In the genomic region with DNA sequence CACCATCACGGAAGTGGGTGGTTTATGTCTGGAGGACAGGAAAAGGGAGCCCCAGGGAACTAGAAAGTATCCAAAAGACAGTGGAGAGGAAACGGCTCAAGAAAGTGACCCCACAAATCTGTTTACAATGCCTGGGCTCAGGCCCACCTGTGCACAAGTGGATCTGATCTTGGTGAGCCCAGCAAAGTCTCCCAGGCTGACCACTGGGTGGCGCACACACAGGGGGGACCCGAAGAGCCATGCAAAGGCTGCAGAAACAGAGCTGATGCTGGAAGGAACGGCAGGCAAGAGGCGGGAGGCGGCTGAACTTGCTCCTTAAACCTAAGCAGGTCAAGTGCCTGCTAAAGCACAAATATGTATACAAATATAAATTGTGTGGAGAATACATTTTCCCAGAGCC, we compare ENCODE assay signal across 8 cellular contexts. TPM values are rescaled to one million over a fixed set of nuclear protein-coding genes. Genes with fewer than 3 reads are reported as not detected.
A peak's percentile ranks its signal among the peaks of the same experiment; 100 is the strongest.
DNase-seq lines count a peak whose midpoint lies in the region; FAIRE-seq and TF ChIP-seq lines count a peak whose summit lies in the region.

No MANE protein-coding gene starts in this region.

- no peaks in the 10 kb centered on the region for H3K9me3 ChIP-seq in neural progenitor cell (ENCODE audit: low read depth)

- peak; percentile 70 for TF ChIP-seq CTCF in epithelial cell of esophagus (IDR thresholded peaks at IDR 0.05; ENCODE audit: insufficient read depth, low read depth, low read length, missing control alignments)
- TF ChIP-seq CTCF in neural progenitor cell (IDR thresholded peaks at IDR 0.05), result peak; percentile 68

- H3K9me3 Mint-ChIP-seq in neural progenitor cell, result peaks cover 30% of the 10 kb centered on the region

- H3K4me3 ChIP-seq in epithelial cell of esophagus (ENCODE audit: low read length), result no peak overlapping the region
- H3K4me3 ChIP-seq in neural progenitor cell, result no peak overlapping the region

- no peaks in the 10 kb centered on the region for H3K4me1 ChIP-seq in neural progenitor cell

- no peak overlapping the region for H3K27ac Mint-ChIP-seq in neural progenitor cell

- no peak overlapping the region for H3K27ac ChIP-seq in neural progenitor cell

- H3K36me3 ChIP-seq in neural progenitor cell, result no peaks in the 10 kb centered on the region

- H3K9ac ChIP-seq in neural progenitor cell, result no peak overlapping the region

- no peak overlapping the region for H3K4me3 Mint-ChIP-seq in neural progenitor cell

- H3K4me2 ChIP-seq in neural progenitor cell, result no peak overlapping the region

- H3F3A ChIP-seq in neural progenitor cell (ENCODE audit: low read depth), result no peaks in the 10 kb centered on the region

- no peaks in the 10 kb centered on the region for H3K4me1 Mint-ChIP-seq in neural progenitor cell

- peak; percentile 5 to 59 for DNase-seq in NCI-H524 (lab: John Stamatoyannopoulos, UW)
- no peak for DNase-seq in NCI-H524 treated with DMSO at 0.1 percent for 48 hours (lab: John Stamatoyannopoulos, UW)
- peak; percentile 63 for DNase-seq in NAMALWA (ENCODE audit: low spot score)
- peak; percentile 60 for DNase-seq in activated CD4-positive, alpha-beta T cell treated with anti-CD3 and anti-CD28 coated beads for 48 hours
- peak; percentile 47 for DNase-seq in epithelial cell of esophagus (ENCODE audit: low read depth)
- peak; percentile 69 for DNase-seq in neural progenitor cell (ENCODE audit: low spot score)
- DNase-seq in NCI-H446 treated with DMSO at 0.1 percent for 48 hours (lab: John Stamatoyannopoulos, UW), result no peak
- no peak for DNase-seq in HTR-8/SVneo (ENCODE audit: insufficient read length, low spot score)

- H2AFZ ChIP-seq in neural progenitor cell (replicated peaks), result no peak overlapping the region

- no peaks in the 10 kb centered on the region for H3K79me2 ChIP-seq in neural progenitor cell (ENCODE audit: low read depth)

- no peak for FAIRE-seq in HTR-8/SVneo (lab: Jason Lieb, UNC)

- H3K36me3 Mint-ChIP-seq in neural progenitor cell, result peaks cover 9% of the 10 kb centered on the region

- no peaks in the 10 kb centered on the region for H3K27me3 Mint-ChIP-seq in neural progenitor cell (ENCODE audit: insufficient read depth, low read depth)

- no peaks in the 10 kb centered on the region for H3K27me3 ChIP-seq in neural progenitor cell

- no peaks in the 10 kb centered on the region for H4K20me1 ChIP-seq in neural progenitor cell (ENCODE audit: low read depth)

RNA-seq across cellular contexts. Expression of gene HAUS7, which starts 9.6 kb away (rescaled TPM):
- total RNA-seq in neural progenitor cell (ENCODE audit: low replicate concordance), result 13.1 and 25.9 TPM in 2 replicates

RNA-seq across cellular contexts. Expression of gene TREX2, which starts 15.0 kb away (rescaled TPM):
- total RNA-seq in neural progenitor cell (ENCODE audit: low replicate concordance), result 0.96 TPM in 1 of 2 replicates, not detected in the other

RNA-seq across cellular contexts. Expression of gene BGN, which starts 34.0 kb away (rescaled TPM):
- 0.37 TPM in 1 of 2 replicates, not detected in the other for total RNA-seq in neural progenitor cell (ENCODE audit: low replicate concordance)

RNA-seq across cellular contexts. Expression of gene ZFP92, which starts 49.6 kb away (rescaled TPM):
- total RNA-seq in neural progenitor cell (ENCODE audit: low replicate concordance), result 0.22 TPM in 1 of 2 replicates, not detected in the other

RNA-seq across cellular contexts. Expression of gene ATP2B3, which starts 56.6 kb away (rescaled TPM):
- total RNA-seq in neural progenitor cell (ENCODE audit: low replicate concordance), result 0.59 TPM in 1 of 2 replicates, not detected in the other

Comparison
In these comparisons a context has a peak if more than half of its experiments do, and no peak if none do; other contexts are left out.
1. DNase-seq: peak in NCI-H524 (2 of 2), NAMALWA (single experiment), activated CD4-positive, alpha-beta T cell treated with anti-CD3 and anti-CD28 coated beads for 48 hours (single experiment), epithelial cell of esophagus (single experiment) and neural progenitor cell (single experiment); none in NCI-H524 treated with DMSO at 0.1 percent for 48 hours (single experiment), NCI-H446 treated with DMSO at 0.1 percent for 48 hours (single experiment) and HTR-8/SVneo (single experiment).